In genomic region chr16:68645494-68646388, GRCh38 we compare ENCODE assay signal across 1 cellular context.
A peak's percentile ranks its signal among the peaks of the same experiment; 100 is the strongest.
TF ChIP-seq lines count a peak whose summit lies in the region.

No MANE protein-coding gene starts in this region.

TF ChIP-seq in Ishikawa, 13 proteins besides CTCF, POLR2A, EP300 and RAD21 (continued from another document):
- TF ChIP-seq REST (IDR thresholded peaks at IDR 0.05; ENCODE audit: low read depth): no peak
- TF ChIP-seq YY1 (IDR thresholded peaks at IDR 0.05; ENCODE audit: low read depth): no peak
- TF ChIP-seq MAX (IDR thresholded peaks at IDR 0.05): no peak; the same call in 1 of the 2 replicates
- peak; percentile 89 for TF ChIP-seq USF1 (IDR thresholded peaks at IDR 0.05)
